In genomic region chr12:6827982-6828670, GRCh38 we compare ENCODE assay signal across 8 cellular contexts. TPM values are rescaled to one million over a fixed set of nuclear protein-coding genes. Genes with fewer than 3 reads are reported as not detected.
A peak's percentile ranks its signal among the peaks of the same experiment; 100 is the strongest.
DNase-seq lines count a peak whose midpoint lies in the region; ATAC-seq and TF ChIP-seq lines count a peak whose summit lies in the region.

Gene P3H3 (plus strand): TSS chr12:6828407. CDS start chr12:6828441, 34 bp downstream.

- no peaks in the 10 kb centered on the region for H3K9me3 ChIP-seq in mammary epithelial cell (replicated peaks; ENCODE audit: insufficient read depth, low read length)

- H3K4me1 ChIP-seq in mammary epithelial cell (ENCODE audit: insufficient read depth, low read length): peaks cover 20% of the 10 kb centered on the region

- CTCF ChIA-PET in mammary epithelial cell (lab: Charles Lee; ENCODE audit: low non-redundant PET): no interaction called here

- H2AFZ ChIP-seq in mammary epithelial cell (ENCODE audit: low read depth, low read length): peak within 1 kb of the TSS; percentile 75

- no peak within 1 kb of the TSS for H3K9ac ChIP-seq in mammary epithelial cell (ENCODE audit: insufficient read depth, low read length)

- no peak for TF ChIP-seq POLR2A in GM18505 (IDR thresholded peaks at IDR 0.05; ENCODE audit: borderline replicate concordance, extremely low read depth, insufficient read depth, insufficient read length)

- H4K20me1 ChIP-seq in mammary epithelial cell (ENCODE audit: insufficient read depth, low read length): no peaks in the 10 kb centered on the region

- dilution Hi-C loops in mammary epithelial cell (cut with HindIII; ENCODE audit: low sequenced_read_pairs): no loop called here

- no TSS peak for BruUV-seq in mammary epithelial cell (replicated peaks; lab: Mats Ljungman, UMichigan)

- H3K36me3 Mint-ChIP-seq in activated T-cell treated with anti-CD3 and anti-CD28 coated beads, Interleukin-2, amount 50 U/mL, for 4 hours (ENCODE audit: insufficient read depth): no peaks in the 10 kb centered on the region

- H3K9me3 Mint-ChIP-seq in activated T-cell treated with anti-CD3 and anti-CD28 coated beads, Interleukin-2, amount 50 U/mL, for 4 hours: no peaks in the 10 kb centered on the region

- H3K4me3 ChIP-seq in mammary epithelial cell (replicated peaks in 1 of 3; ENCODE audit: insufficient read depth in 1 of 3, low read depth in 2 of 3, low read length in 3 of 3): peak within 1 kb of the TSS; percentile 31 to 52 (median 36)
- H3K4me3 ChIP-seq in skeletal muscle cell (ENCODE audit: low read depth, low read length): peak within 1 kb of the TSS; percentile 97

- no peak for DNase-seq in activated T-cell treated with anti-CD3 and anti-CD28 coated beads, Interleukin-2, amount 50 U/mL, for 4 hours
- no peak for DNase-seq in activated T-cell treated with anti-CD3 and anti-CD28 coated beads, Interleukin-2, amount 50 U/mL, for 1 hour
- peak; percentile 83 for DNase-seq in NCI-H82 (lab: John Stamatoyannopoulos, UW)
- DNase-seq in mammary epithelial cell: no peak
- DNase-seq in iPS-NIHi11 (ENCODE audit: low spot score): peak; percentile 68
- DNase-seq in skeletal muscle cell (ENCODE audit: low read depth): no peak

- TF ChIP-seq CTCF in mammary epithelial cell (conservative IDR thresholded peaks at IDR 0.05 in 1 of 2, IDR thresholded peaks at IDR 0.05 in 1 of 2; ENCODE audit: extremely low read depth in 1 of 2, insufficient read depth in 1 of 2, low read depth in 1 of 2, low read length in 2 of 2): no peak

- H3K4me1 Mint-ChIP-seq in activated T-cell treated with anti-CD3 and anti-CD28 coated beads, Interleukin-2, amount 50 U/mL, for 4 hours (ENCODE audit: low read depth): peaks cover 15% of the 10 kb centered on the region

- no peaks in the 10 kb centered on the region for H3K36me3 ChIP-seq in mammary epithelial cell (ENCODE audit: insufficient read depth, low read length)

- no peak within 1 kb of the TSS for H3K27ac ChIP-seq in mammary epithelial cell (ENCODE audit: insufficient read depth, low read depth, low read length)

- peak; percentile 51 to 55 for ATAC-seq in activated T-cell treated with anti-CD3 and anti-CD28 coated beads, Interleukin-2, amount 50 U/mL, for 4 hours
- ATAC-seq in HG03342 (IDR thresholded peaks at IDR 0.05; ENCODE audit: unreplicated experiment): no peak
- no peak for ATAC-seq in GM18505 (IDR thresholded peaks at IDR 0.05; ENCODE audit: unreplicated experiment)

- 12% methylated on average over 8 of the region's 42 CpGs for WGBS in mammary epithelial cell (ENCODE audit: low coverage, missing lambda C conversion rate)

- H3K4me2 ChIP-seq in mammary epithelial cell (ENCODE audit: insufficient read depth, low read depth, low read length): peak within 1 kb of the TSS; percentile 94

- peaks cover 21% of the 10 kb centered on the region for H3K27me3 ChIP-seq in mammary epithelial cell (ENCODE audit: insufficient read depth, low read length)

- intact Hi-C loops in mammary epithelial cell (cut with micrococcal nuclease): loop anchor here (2.0 to 5.0 kb wide), 2 partner anchors 45 to 166 kb away; partner anchors contain the start of genes ING4 and SPSB2

- peaks cover 35% of the 10 kb centered on the region for H3K27me3 Mint-ChIP-seq in activated T-cell treated with anti-CD3 and anti-CD28 coated beads, Interleukin-2, amount 50 U/mL, for 4 hours (ENCODE audit: low read depth)

- H3K79me2 ChIP-seq in mammary epithelial cell (ENCODE audit: insufficient read depth, low read length): no peaks in the 10 kb centered on the region

- in situ Hi-C loops in mammary epithelial cell (cut with MboI; ENCODE audit: low sequenced_read_pairs in 2 of 2): loop anchor here (5.0 to 10.0 kb wide), 2 partner anchors 76 to 83 kb away; partner anchors contain the start of gene MLF2 (in 1 of the 2)

- H3K4me3 Mint-ChIP-seq in activated T-cell treated with anti-CD3 and anti-CD28 coated beads, Interleukin-2, amount 50 U/mL, for 4 hours: peak within 1 kb of the TSS; percentile 82

RNA-seq across cellular contexts. Expression of gene P3H3, which starts in this region (rescaled TPM):
- total RNA-seq in activated T-cell treated with anti-CD3 and anti-CD28 coated beads, Interleukin-2, amount 50 U/mL, for 4 hours: under 1 TPM; 0.63 to 0.98 (median 0.83) TPM
- 1 to 10 TPM; 2.0 to 5.5 TPM for total RNA-seq in mammary epithelial cell
- polyA plus RNA-seq in mammary epithelial cell: 1.3 TPM
- not detected for polyA minus RNA-seq in mammary epithelial cell

Comparison
In these comparisons a context has a peak if more than half of its experiments do, and no peak if none do; other contexts are left out.
1. Peak in ATAC-seq in activated T-cell treated with anti-CD3 and anti-CD28 coated beads, Interleukin-2, amount 50 U/mL, for 4 hours; RNA of the gene not detected or under 1 TPM.
2. DNase-seq: peak in NCI-H82 (single experiment) and iPS-NIHi11 (single experiment); none in activated T-cell treated with anti-CD3 and anti-CD28 coated beads, Interleukin-2, amount 50 U/mL, for 4 hours (single experiment), activated T-cell treated with anti-CD3 and anti-CD28 coated beads, Interleukin-2, amount 50 U/mL, for 1 hour (single experiment), mammary epithelial cell (single experiment) and skeletal muscle cell (single experiment).